28 cellular contexts compared by ENCODE assay signal in genomic region chr3:154090116-154090420, GRCh38. TPM values are rescaled to one million over a fixed set of nuclear protein-coding genes. Genes with fewer than 3 reads are reported as not detected.
A peak's percentile ranks its signal among the peaks of the same experiment; 100 is the strongest.
DNase-seq lines count a peak whose midpoint lies in the region; ATAC-seq and TF ChIP-seq lines count a peak whose summit lies in the region.
"Had no signal": no experiment of that assay in that cellular context is flagged by ENCODE, and none has a peak within 500 bp of the region (broad histone marks: within the 10 kb centered on the region; RNA-seq: fewer than 3 reads in every experiment).

No MANE protein-coding gene starts in this region.

- peaks cover 4% of the 10 kb centered on the region for H3K36me3 Mint-ChIP-seq in type B pancreatic cell
- H3K36me3 Mint-ChIP-seq: CD14-positive monocyte; naive thymus-derived CD4-positive, alpha-beta T cell had no signal

- no peaks in the 10 kb centered on the region for H3K9me3 Mint-ChIP-seq in type B pancreatic cell
- H3K9me3 Mint-ChIP-seq: activated naive CD8-positive, alpha-beta T cell treated with anti-CD3 and anti-CD28 coated beads, Interleukin-2, amount 50 U/mL, for 24 hours; central memory CD8-positive, alpha-beta T cell; stimulated activated naive CD8-positive, alpha-beta T cell treated with anti-CD3 and anti-CD28 coated beads, Interleukin-15, amount 100 ng/mL, for 72 hours had no signal

- peak overlapping the region; percentile 7 for H3K4me3 Mint-ChIP-seq in type B pancreatic cell
- H3K4me3 Mint-ChIP-seq: activated naive CD8-positive, alpha-beta T cell treated with anti-CD3 and anti-CD28 coated beads, Interleukin-2, amount 50 U/mL, for 24 hours; CD14-positive monocyte; central memory CD8-positive, alpha-beta T cell; naive thymus-derived CD4-positive, alpha-beta T cell; stimulated activated naive CD8-positive, alpha-beta T cell treated with anti-CD3 and anti-CD28 coated beads, Interleukin-15, amount 100 ng/mL, for 72 hours had no signal

- DNase-seq in DMS53 (lab: John Stamatoyannopoulos, UW) (peak; percentile 7), DMS53 treated with DMSO at 0.1 percent for 48 hours (lab: John Stamatoyannopoulos, UW; ENCODE audit: unreplicated experiment) (no peak), dermis blood vessel endothelial cell (peak; percentile 36), left colon (no peak), type B pancreatic cell (ENCODE audit: extremely low spot score, unreplicated experiment) (no peak), NCI-H187 (lab: John Stamatoyannopoulos, UW) (no peak), hepatic stellate cell (ENCODE audit: low spot score) (no peak), dedifferentiated amniotic fluid mesenchymal stem cell (ENCODE audit: extremely low spot score) (no peak)
- DNase-seq: 8988T; activated CD4-positive, alpha-beta T cell treated with anti-CD3 and anti-CD28 coated beads, Interleukin-2, amount 50 U/mL, for 4 hours; activated naive CD4-positive, alpha-beta T cell; activated naive CD8-positive, alpha-beta T cell treated with anti-CD3 and anti-CD28 coated beads, Interleukin-2, amount 50 U/mL, for 24 hours; DND-41; GF-D8; KG1; left ventricle myocardium superior; midbrain; MM.1S; naive thymus-derived CD4-positive, alpha-beta T cell; NCI-H1417; NCI-H2081; NCI-H345; NCI-H69; right lobe of liver; stimulated activated naive CD8-positive, alpha-beta T cell treated with anti-CD3 and anti-CD28 coated beads, Interleukin-15, amount 100 ng/mL, for 72 hours; T1000 had no signal

- peak overlapping the region; percentile 75 for H3K27ac Mint-ChIP-seq in type B pancreatic cell
- H3K27ac Mint-ChIP-seq: activated naive CD8-positive, alpha-beta T cell treated with anti-CD3 and anti-CD28 coated beads, Interleukin-2, amount 50 U/mL, for 24 hours; CD14-positive monocyte; naive thymus-derived CD4-positive, alpha-beta T cell; stimulated activated naive CD8-positive, alpha-beta T cell treated with anti-CD3 and anti-CD28 coated beads, Interleukin-15, amount 100 ng/mL, for 72 hours had no signal

- peaks cover 6% of the 10 kb centered on the region for H3K4me1 Mint-ChIP-seq in type B pancreatic cell (ENCODE audit: unreplicated experiment)
- H3K4me1 Mint-ChIP-seq: activated naive CD8-positive, alpha-beta T cell treated with anti-CD3 and anti-CD28 coated beads, Interleukin-2, amount 50 U/mL, for 24 hours; CD14-positive monocyte; central memory CD8-positive, alpha-beta T cell; naive thymus-derived CD4-positive, alpha-beta T cell; stimulated activated naive CD8-positive, alpha-beta T cell treated with anti-CD3 and anti-CD28 coated beads, Interleukin-15, amount 100 ng/mL, for 72 hours had no signal

- H3K27me3 Mint-ChIP-seq in type B pancreatic cell, result no peaks in the 10 kb centered on the region
- H3K27me3 Mint-ChIP-seq: central memory CD8-positive, alpha-beta T cell; stimulated activated naive CD8-positive, alpha-beta T cell treated with anti-CD3 and anti-CD28 coated beads, Interleukin-15, amount 100 ng/mL, for 72 hours had no signal

- ATAC-seq in left colon, result peak; percentile 35
- ATAC-seq: activated naive CD8-positive, alpha-beta T cell treated with anti-CD3 and anti-CD28 coated beads, Interleukin-2, amount 50 U/mL, for 24 hours; left ventricle myocardium superior; naive thymus-derived CD4-positive, alpha-beta T cell; right lobe of liver; stimulated activated naive CD8-positive, alpha-beta T cell treated with anti-CD3 and anti-CD28 coated beads, Interleukin-15, amount 100 ng/mL, for 72 hours had no signal

- no peak for TF ChIP-seq CTCF in type B pancreatic cell (conservative IDR thresholded peaks at IDR 0.05)

- intact Hi-C loops in left colon (cut with DNase I, micrococcal nuclease), result no loop called here

RNA-seq across cellular contexts. Expression of gene ARHGEF26, which starts 31.1 kb away (rescaled TPM):
- total RNA-seq in dermis blood vessel endothelial cell (0.33 and 0.51 TPM in 2 replicates), left colon (1 to 10 TPM; 3.3 to 9.1 TPM), type B pancreatic cell (ENCODE audit: low replicate concordance) (7.8 and 12.7 TPM in 2 replicates)

Comparison
In these comparisons a context has a peak if more than half of its experiments do, and no peak if none do; other contexts are left out.
1. DNase-seq: peak in DMS53 (single experiment) and dermis blood vessel endothelial cell (single experiment); none in DMS53 treated with DMSO at 0.1 percent for 48 hours (single experiment), left colon (0 of 2), type B pancreatic cell (single experiment), NCI-H187 (0 of 2), hepatic stellate cell (single experiment) and dedifferentiated amniotic fluid mesenchymal stem cell (single experiment).